ENCODE assay signal across 22 cellular contexts in genomic region chrX:16431266-16431665, GRCh38.
"Had no signal": no experiment of that assay in that cellular context is flagged by ENCODE, and none has a peak within 500 bp of the region (broad histone marks: within the 10 kb centered on the region; RNA-seq: fewer than 3 reads in every experiment).

No MANE protein-coding gene starts in this region.

- H3K27ac Mint-ChIP-seq: dendritic cell treated with granulocyte-macrophage colony-stimulating factor and Interleukin-4, amounts not matched to agents 40 ng/mL and 50 ng/mL, for 4 days; effector memory CD8-positive, alpha-beta T cell; immature natural killer cell; mesothelial cell of epicardium; naive B cell had no signal

- H2AFZ ChIP-seq: hepatocyte had no signal

- H3K4me1 ChIP-seq: esophagus muscularis mucosa, foreskin keratinocyte, gastroesophageal sphincter, heart left ventricle, left lung, lower lobe of right lung had no signal

- H3K4me3 Mint-ChIP-seq: dendritic cell treated with granulocyte-macrophage colony-stimulating factor and Interleukin-4, amounts not matched to agents 40 ng/mL and 50 ng/mL, for 4 days; effector memory CD8-positive, alpha-beta T cell; immature natural killer cell; mesothelial cell of epicardium; naive B cell had no signal

- H3K36me3 ChIP-seq: esophagus muscularis mucosa, gastroesophageal sphincter, heart left ventricle, left lung, lower lobe of right lung had no signal

- H3K4me1 Mint-ChIP-seq: mesothelial cell of epicardium had no signal

- H3K9me3 Mint-ChIP-seq: dendritic cell treated with granulocyte-macrophage colony-stimulating factor and Interleukin-4, amounts not matched to agents 40 ng/mL and 50 ng/mL, for 4 days; effector memory CD8-positive, alpha-beta T cell; mesothelial cell of epicardium; naive B cell had no signal

- H3K79me2 ChIP-seq: hepatocyte had no signal

- H3K27me3 Mint-ChIP-seq: dendritic cell treated with granulocyte-macrophage colony-stimulating factor and Interleukin-4, amounts not matched to agents 40 ng/mL and 50 ng/mL, for 4 days had no signal

- H3K4me3 ChIP-seq: esophagus muscularis mucosa, gastroesophageal sphincter, heart left ventricle, hepatocyte, left lung, lower lobe of right lung, mucosa of descending colon had no signal

- H3K27me3 ChIP-seq: esophagus muscularis mucosa, foreskin keratinocyte, gastroesophageal sphincter, hepatocyte had no signal

- H3K36me3 Mint-ChIP-seq: immature natural killer cell, mesothelial cell of epicardium, naive B cell had no signal

- H3K27ac ChIP-seq: esophagus muscularis mucosa, foreskin keratinocyte, gastroesophageal sphincter, heart left ventricle, hepatocyte, left lung, lower lobe of right lung had no signal

- DNase-seq: cortex of kidney; effector CD8-positive, alpha-beta T cell; effector memory CD8-positive, alpha-beta T cell; foreskin keratinocyte; heart left ventricle; hypothalamus; immature natural killer cell; islet precursor cell; left cardiac atrium; left lung; left ventricle myocardium superior; lower lobe of right lung; mesenchymal stem cell; mucosa of descending colon; naive B cell had no signal

- H3K9me3 ChIP-seq: esophagus muscularis mucosa, gastroesophageal sphincter, heart left ventricle, left lung, lower lobe of right lung, mucosa of descending colon had no signal

- FAIRE-seq: endothelial cell of umbilical vein, frontal cortex had no signal

- H3K4me2 ChIP-seq: hepatocyte had no signal

- ATAC-seq: effector memory CD8-positive, alpha-beta T cell; foreskin keratinocyte; gastroesophageal sphincter; heart left ventricle; left cardiac atrium; left lung; left ventricle myocardium superior; lower lobe of right lung; mucosa of descending colon had no signal
